Comparison of ENCODE assay signal across 11 cellular contexts in the genomic region with DNA sequence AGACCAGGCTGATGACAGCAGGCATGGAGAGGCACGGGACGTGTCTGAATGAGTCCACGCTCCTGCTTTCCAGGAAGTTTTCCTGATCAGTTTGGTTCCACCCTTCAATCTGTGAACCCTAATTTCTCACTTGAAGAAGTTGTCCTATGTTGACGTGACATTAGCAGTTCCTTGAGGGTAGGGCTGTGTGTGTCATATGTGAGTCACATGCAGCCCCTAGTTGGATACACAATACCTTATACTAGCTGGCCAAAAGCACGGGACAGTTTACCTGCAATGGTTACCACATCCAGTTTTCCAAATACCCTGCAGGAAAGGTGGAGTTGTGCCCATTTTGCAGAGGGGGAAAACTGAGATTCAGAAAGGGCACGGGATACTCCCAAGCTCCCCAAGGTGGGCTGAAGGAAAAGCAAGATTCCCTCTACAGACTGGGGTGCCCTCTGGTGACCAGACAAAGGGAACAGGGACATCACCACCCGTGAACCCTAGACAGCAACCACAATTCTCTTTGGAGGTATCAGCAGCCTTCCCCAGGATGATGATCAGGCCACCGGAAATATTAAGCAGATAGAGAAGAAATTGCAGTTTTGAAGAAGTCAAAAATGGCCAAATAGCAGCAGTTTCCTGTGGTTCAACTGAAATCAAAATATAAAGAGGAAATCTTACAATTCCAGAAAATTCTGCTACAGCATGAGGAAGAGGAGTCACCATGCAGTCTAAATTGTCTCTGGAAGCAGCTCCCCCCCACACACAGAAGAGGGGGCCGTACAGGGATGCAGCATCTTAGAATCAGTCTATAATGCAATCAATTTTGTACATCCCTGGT.
DNase-seq lines count a peak whose midpoint lies in the region; ATAC-seq, FAIRE-seq and TF ChIP-seq lines count a peak whose summit lies in the region.
"Had no signal": no experiment of that assay in that cellular context is flagged by ENCODE, and none has a peak within 500 bp of the region (broad histone marks: within the 10 kb centered on the region; RNA-seq: fewer than 3 reads in every experiment).

No MANE protein-coding gene starts in this region.

- H3F3A ChIP-seq in neural cell (ENCODE audit: insufficient read depth, low read length, poor library complexity, severe bottlenecking) = no peaks in the 10 kb centered on the region

- no peaks in the 10 kb centered on the region for H3K9me3 Mint-ChIP-seq in activated CD4-positive, alpha-beta memory T cell treated with anti-CD3 and anti-CD28 coated beads, Interleukin-2, amount 10 ng/mL, durations not matched to agents 7 days and 5 days

- H3K4me2 ChIP-seq in K562 (ENCODE audit: insufficient read depth, low read length) (no peak overlapping the region), neural cell (ENCODE audit: low read length) (no peak overlapping the region)

- peaks cover 3% of the 10 kb centered on the region for H3K9me1 ChIP-seq in K562 (ENCODE audit: control insufficient read depth, insufficient read depth, low read length)

- H3K79me2 ChIP-seq in K562 (ENCODE audit: control insufficient read depth, insufficient read depth, low read length) (no peaks in the 10 kb centered on the region), neural cell (replicated peaks; ENCODE audit: insufficient read depth, low read length) (no peaks in the 10 kb centered on the region)

- FAIRE-seq in K562 (lab: Jason Lieb, UNC) (peak; percentile 64), frontal cortex (lab: Jason Lieb, UNC) (no peak)

- no peak overlapping the region for H3K27ac Mint-ChIP-seq in activated CD4-positive, alpha-beta memory T cell treated with anti-CD3 and anti-CD28 coated beads, Interleukin-2, amount 10 ng/mL, durations not matched to agents 7 days and 5 days

- no peak overlapping the region for H3K4me3 Mint-ChIP-seq in activated CD4-positive, alpha-beta memory T cell treated with anti-CD3 and anti-CD28 coated beads, Interleukin-2, amount 10 ng/mL, durations not matched to agents 7 days and 5 days

- no peak overlapping the region for H3K9ac ChIP-seq in K562 (ENCODE audit: insufficient read depth in 1 of 2, low read depth in 2 of 2, low read length in 2 of 2)
- H3K9ac ChIP-seq in neural cell (ENCODE audit: low read length) = no peak overlapping the region

- TF ChIP-seq EP300 in K562 (IDR thresholded peaks at IDR 0.05; ENCODE audit: low read length) (no peak), neural cell (conservative IDR thresholded peaks at IDR 0.05; ENCODE audit: poor library complexity, severe bottlenecking) (no peak)

- 0 out of 3 replicates have a peak, but pooled peaks have one; percentile 47 for ATAC-seq in K562

- TF ChIP-seq CTCF in LNCAP (IDR thresholded peaks at IDR 0.05) = peak; percentile 44
- TF ChIP-seq CTCF in K562 (IDR thresholded peaks at IDR 0.05 in 2 of 3, conservative IDR thresholded peaks at IDR 0.05 in 1 of 3; ENCODE audit: insufficient read depth in 2 of 3, low read depth in 1 of 3, low read length in 3 of 3) = peak; percentile 26 to 39 (median 29); a peak in 5 of 6 replicates
- peak; percentile 19 for TF ChIP-seq CTCF in neural cell (IDR thresholded peaks at IDR 0.05; ENCODE audit: poor library complexity, severe bottlenecking)
- TF ChIP-seq CTCF in spleen (IDR thresholded peaks at IDR 0.05 in 8 of 11, conservative IDR thresholded peaks at IDR 0.05 in 3 of 11) = peak in 2 of 11 experiments; percentile 27 to 35

- H3K36me3 ChIP-seq in K562 (ENCODE audit: control insufficient read depth, insufficient read depth, low read length) = no peaks in the 10 kb centered on the region
- no peaks in the 10 kb centered on the region for H3K36me3 ChIP-seq in neural cell (ENCODE audit: insufficient read depth, low read length)
- no peaks in the 10 kb centered on the region for H3K36me3 ChIP-seq in spleen

- WGBS in K562 (ENCODE audit: insufficient coverage, low coverage, missing lambda C conversion rate) = 1% methylated on average over 9 of the region's 9 CpGs
- WGBS in spleen, 5 donors = 35 to 58% (median 44%) methylated on average over 9 of the region's 9 CpGs

- H3K4me3 ChIP-seq in K562 (no peak overlapping the region), neural cell (ENCODE audit: low read length) (no peak overlapping the region), spleen (no peak overlapping the region)

- peaks cover 20 to 51% of the 10 kb centered on the region in 2 experiments; a peak in 4 of 5 replicates for H3K27me3 ChIP-seq in K562 (ENCODE audit: control insufficient read depth in 2 of 2, insufficient read depth in 2 of 2, low read length in 2 of 2)
- no peaks in the 10 kb centered on the region for H3K27me3 ChIP-seq in neural cell (ENCODE audit: insufficient read depth, low read depth, low read length)
- peaks cover 0 to 44% (median 0%) of the 10 kb centered on the region in 7 donors for H3K27me3 ChIP-seq in spleen (replicated peaks in 1 of 7)

- BruUV-seq in K562 (replicated peaks; lab: Mats Ljungman, UMichigan) = no TSS peak

- in situ Hi-C loops in K562 (cut with MboI) = no loop called here

- peaks cover 4% of the 10 kb centered on the region; the same call in 1 of the 2 replicates for H4K20me1 ChIP-seq in K562 (replicated peaks; ENCODE audit: control insufficient read depth, insufficient read depth, low read length)
- no peaks in the 10 kb centered on the region for H4K20me1 ChIP-seq in neural cell (ENCODE audit: insufficient read depth)

- H3K27me3 Mint-ChIP-seq in activated CD4-positive, alpha-beta memory T cell treated with anti-CD3 and anti-CD28 coated beads, Interleukin-2, amount 10 ng/mL, durations not matched to agents 7 days and 5 days = peaks cover 18% of the 10 kb centered on the region

- CTCF ChIA-PET in K562 (lab: Yijun Ruan, JAX; ENCODE audit: low intra/inter-chr PET ratio) = interaction anchor here (1.3 kb wide), 1 partner anchor 151 kb away, joined by 5 read pairs; no protein-coding TSS in a partner anchor
- CTCF ChIA-PET in activated CD4-positive, alpha-beta memory T cell treated with anti-CD3 and anti-CD28 coated beads, Interleukin-2, amount 10 ng/mL, durations not matched to agents 7 days and 5 days (lab: Charles Lee) = no interaction called here

- no peak overlapping the region for H2AFZ ChIP-seq in K562 (ENCODE audit: low read depth, low read length)
- H2AFZ ChIP-seq in neural cell (ENCODE audit: low read depth, low read length) = no peak overlapping the region

- H3K4me1 ChIP-seq in K562 (replicated peaks in 1 of 2; ENCODE audit: control insufficient read depth in 2 of 2, insufficient read depth in 2 of 2, low read length in 2 of 2) (no peaks in the 10 kb centered on the region), spleen (peaks cover 0 to 51% (median 21%) of the 10 kb centered on the region in 6 donors)

- TF ChIP-seq RAD21 in K562 (CRISPR knock-in tag; conservative IDR thresholded peaks at IDR 0.05 in 1 of 2, IDR thresholded peaks at IDR 0.05 in 1 of 2) (peak; percentile 7 to 48; a peak in 2 of 4 replicates), neural cell (conservative IDR thresholded peaks at IDR 0.05) (no peak)

- H3K4me1 Mint-ChIP-seq in activated CD4-positive, alpha-beta memory T cell treated with anti-CD3 and anti-CD28 coated beads, Interleukin-2, amount 10 ng/mL, durations not matched to agents 7 days and 5 days = peaks cover 2% of the 10 kb centered on the region

- H3K9me2 ChIP-seq in neural cell (ENCODE audit: insufficient read depth, low read length) = no peaks in the 10 kb centered on the region

- no peaks in the 10 kb centered on the region for H3K9me3 ChIP-seq in K562 (replicated peaks; ENCODE audit: control insufficient read depth, insufficient read depth, low read depth, low read length)
- no peaks in the 10 kb centered on the region for H3K9me3 ChIP-seq in neural cell (ENCODE audit: low read length)
- H3K9me3 ChIP-seq in spleen = no peaks in the 10 kb centered on the region

- H3K36me3 Mint-ChIP-seq in activated CD4-positive, alpha-beta memory T cell treated with anti-CD3 and anti-CD28 coated beads, Interleukin-2, amount 10 ng/mL, durations not matched to agents 7 days and 5 days (ENCODE audit: low read depth) = no peaks in the 10 kb centered on the region
- H3K36me3 Mint-ChIP-seq: brain had no signal

- POLR2A ChIA-PET in K562 (lab: Yijun Ruan, JAX) = no interaction called here
- POLR2A ChIA-PET in activated CD4-positive, alpha-beta memory T cell treated with anti-CD3 and anti-CD28 coated beads, Interleukin-2, amount 10 ng/mL, durations not matched to agents 7 days and 5 days (lab: Charles Lee) = no interaction called here

- intact Hi-C loops in K562 (cut with micrococcal nuclease) = no loop called here
- intact Hi-C loops in spleen (cut with DNase I; ENCODE audit: low total_unique reads) = loop anchor here (10.0 kb wide), 1 partner anchor 150 kb away; no protein-coding TSS in a partner anchor

- H3K27ac ChIP-seq in K562 (ENCODE audit: extremely low read depth, low read depth, low read length) (no peak overlapping the region), neural cell (ENCODE audit: low read length) (no peak overlapping the region), spleen (no peak overlapping the region)

- TF ChIP-seq POLR2A in K562 (conservative IDR thresholded peaks at IDR 0.05) (no peak), spleen (IDR thresholded peaks at IDR 0.05) (no peak)

- peak; percentile 11 for DNase-seq in NCI-H748 (lab: John Stamatoyannopoulos, UW; ENCODE audit: unreplicated experiment)
- no peak for DNase-seq in NCI-H748 treated with DMSO at 0.1 percent for 48 hours (lab: John Stamatoyannopoulos, UW)
- DNase-seq in K562 (ENCODE audit: extremely low read depth in 1 of 4, low spot score in 3 of 4) = peak; percentile 11 to 38 (median 30)
- no peak for DNase-seq in frontal cortex (ENCODE audit: low spot score in 2 of 2)
- DNase-seq in activated CD4-positive, alpha-beta memory T cell treated with anti-CD3 and anti-CD28 coated beads, Interleukin-2, amount 10 ng/mL, durations not matched to agents 7 days and 5 days = no peak
- no peak for DNase-seq in spleen
- DNase-seq: activated CD4-positive, alpha-beta T cell treated with anti-CD3 and anti-CD28 coated beads, Interleukin-2, amount 50 U/mL, for 48 hours; NK-92 treated with Interleukin-12 subunit alpha and Interleukin-12 subunit beta, amount 100 ng/mL, for 24 hours had no signal

TF ChIP-seq in K562, 482 proteins besides CTCF, POLR2A, EP300 and RAD21 (continues in another document):
- no peak for TF ChIP-seq ARID2 (IDR thresholded peaks at IDR 0.05)
- TF ChIP-seq ETV1 (tag; conservative IDR thresholded peaks at IDR 0.05; ENCODE audit: low read depth) = 0 out of 2 replicates have a peak, but pooled peaks have one; percentile 14
- 0 out of 2 replicates have a peak, but pooled peaks have one; percentile 15 for TF ChIP-seq SMC3 (conservative IDR thresholded peaks at IDR 0.05; ENCODE audit: insufficient read depth, low read depth, low read length)
- peak; percentile 80; the same call in 1 of the 2 replicates for TF ChIP-seq ESRRA (IDR thresholded peaks at IDR 0.05; ENCODE audit: borderline replicate concordance, low read depth)

Comparison
In these comparisons a context has a peak if more than half of its experiments do, and no peak if none do; other contexts are left out.
1. DNase-seq: peak in NCI-H748 (single experiment) and K562 (4 of 4); none in NCI-H748 treated with DMSO at 0.1 percent for 48 hours (single experiment), frontal cortex (0 of 2), activated CD4-positive, alpha-beta memory T cell treated with anti-CD3 and anti-CD28 coated beads, Interleukin-2, amount 10 ng/mL, durations not matched to agents 7 days and 5 days (single experiment) and spleen (single experiment).